20 cellular contexts compared by ENCODE assay signal in the genomic region with DNA sequence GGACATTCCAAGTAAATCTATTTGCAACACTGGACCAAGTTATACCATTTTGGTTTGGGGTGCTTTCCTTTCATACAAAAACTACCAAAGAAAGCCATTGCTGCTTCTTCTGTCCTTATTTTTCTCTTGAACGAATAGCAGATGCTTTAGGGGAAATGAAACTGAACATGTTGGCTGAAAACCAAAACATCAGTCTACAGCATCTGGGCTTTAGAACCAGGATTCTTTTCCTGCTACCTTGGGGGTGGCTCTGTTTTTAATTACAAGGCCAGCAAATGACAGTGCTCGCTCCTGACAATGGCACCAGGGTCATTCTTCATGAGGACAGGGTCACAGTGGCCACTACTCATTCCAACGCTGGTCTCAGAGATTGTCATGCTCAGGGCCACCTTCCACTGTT.
DNase-seq lines count a peak whose midpoint lies in the region; ATAC-seq and TF ChIP-seq lines count a peak whose summit lies in the region.
"Had no signal": no experiment of that assay in that cellular context is flagged by ENCODE, and none has a peak within 500 bp of the region (broad histone marks: within the 10 kb centered on the region; RNA-seq: fewer than 3 reads in every experiment).

No MANE protein-coding gene starts in this region.

- H3K36me3 Mint-ChIP-seq in nephron (ENCODE audit: low read depth) = no peaks in the 10 kb centered on the region
- H3K36me3 Mint-ChIP-seq: CD8-positive, alpha-beta memory T cell had no signal

- peak overlapping the region; percentile 10 to 56 (median 53) for H3K27ac Mint-ChIP-seq in nephron
- H3K27ac Mint-ChIP-seq: CD8-positive, alpha-beta memory T cell; GM23338 had no signal

- peak; percentile 19 for DNase-seq in NAMALWA (ENCODE audit: low spot score)
- no peak for DNase-seq in hippocampal formation (lab: John Stamatoyannopoulos, UW)
- no peak for DNase-seq in foreskin melanocyte
- DNase-seq in sciatic nerve (ENCODE audit: low spot score) = no peak
- DNase-seq: C1 segment of cervical spinal cord; CD8-positive, alpha-beta memory T cell; DMS79; HCEC 1CT; NCI-H1417; NCI-H187; NCI-H226; NCI-H524; NCI-H82; PC-3; SIG-M5 had no signal

- peaks cover 19% of the 10 kb centered on the region for H3K27me3 Mint-ChIP-seq in nephron (ENCODE audit: low read depth)

- H3K4me1 Mint-ChIP-seq in nephron = peaks cover 21% of the 10 kb centered on the region
- H3K4me1 Mint-ChIP-seq: CD8-positive, alpha-beta memory T cell; GM23338 had no signal

- TF ChIP-seq CTCF in nephron (IDR thresholded peaks at IDR 0.05; ENCODE audit: unreplicated experiment in 3 of 3) = no peak

- ATAC-seq in GM18861 (IDR thresholded peaks at IDR 0.05; ENCODE audit: unreplicated experiment) (peak; percentile 43), GM21576 (IDR thresholded peaks at IDR 0.05; ENCODE audit: unreplicated experiment) (peak; percentile 59), sciatic nerve (no peak)
- ATAC-seq: GM23338, K562, PC-3 had no signal

- H3K9me3 Mint-ChIP-seq in nephron = peaks cover 4% of the 10 kb centered on the region
- H3K9me3 Mint-ChIP-seq: CD8-positive, alpha-beta memory T cell; GM23338 had no signal

- H3K4me3 Mint-ChIP-seq in nephron = no peak overlapping the region
- H3K4me3 Mint-ChIP-seq: CD8-positive, alpha-beta memory T cell; GM23338 had no signal

- intact Hi-C loops in sciatic nerve (cut with DNase I) = no loop called here
